28 cellular contexts compared by ENCODE assay signal in the genomic region with DNA sequence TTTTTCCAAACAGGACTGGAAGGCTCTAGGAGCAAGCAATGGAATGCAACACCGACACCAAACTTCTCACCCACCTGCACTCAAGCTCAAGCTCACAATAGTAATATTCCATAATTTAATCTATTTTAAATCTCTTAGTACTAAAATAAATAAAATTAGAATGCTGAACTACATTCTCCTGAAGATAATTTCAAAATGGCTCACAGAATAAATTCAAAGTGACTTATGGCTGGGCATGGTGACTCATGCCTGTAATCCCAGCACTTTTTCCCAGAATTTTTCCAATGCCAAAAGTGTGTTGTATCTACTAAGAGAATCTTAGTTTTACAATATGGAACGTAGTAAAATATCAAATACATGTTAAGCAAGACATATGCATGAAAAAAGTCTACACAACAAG.
"Had no signal": no experiment of that assay in that cellular context is flagged by ENCODE, and none has a peak within 500 bp of the region (broad histone marks: within the 10 kb centered on the region; RNA-seq: fewer than 3 reads in every experiment).

No MANE protein-coding gene starts in this region.

- H3K9me3 Mint-ChIP-seq: activated B cell treated with CpG ODN at 0.5 μM for 24 hours; activated CD4-positive, alpha-beta memory T cell treated with anti-CD3 and anti-CD28 coated beads for 36 hours; activated naive CD8-positive, alpha-beta T cell treated with anti-CD3 and anti-CD28 coated beads, Interleukin-2, amount 10 ng/mL, durations not matched to agents 7 days and 5 days; activated T-cell treated with anti-CD3 and anti-CD28 coated beads, Interleukin-2, amount 50 U/mL, for 72 hours had no signal

- H3K4me1 Mint-ChIP-seq: activated B cell treated with CpG ODN at 0.5 μM for 24 hours had no signal

- H3K9me3 ChIP-seq: adrenal gland, Peyer's patch, SJCRH30 had no signal

- H3K27ac ChIP-seq: Peyer's patch, RWPE1, SJCRH30 had no signal

- ATAC-seq: activated T-cell treated with anti-CD3 and anti-CD28 coated beads, Interleukin-2, amount 50 U/mL, for 72 hours had no signal

- H3K4me3 Mint-ChIP-seq: activated B cell treated with CpG ODN at 0.5 μM for 24 hours; activated CD4-positive, alpha-beta memory T cell treated with anti-CD3 and anti-CD28 coated beads for 36 hours; activated CD4-positive, alpha-beta T cell treated with anti-CD3 and anti-CD28 coated beads, Interleukin-2, amount 10 ng/mL, durations not matched to agents 7 days and 5 days; activated naive CD8-positive, alpha-beta T cell treated with anti-CD3 and anti-CD28 coated beads, Interleukin-2, amount 10 ng/mL, durations not matched to agents 7 days and 5 days; activated T-cell treated with anti-CD3 and anti-CD28 coated beads, Interleukin-2, amount 50 U/mL, for 72 hours; IgD-negative memory B cell had no signal

- H3K36me3 ChIP-seq: adrenal gland, Peyer's patch, SJCRH30 had no signal

- H3K27me3 ChIP-seq: adrenal gland, Peyer's patch, SJCRH30 had no signal

- H3K36me3 Mint-ChIP-seq: IgD-negative memory B cell had no signal

- H3K27me3 Mint-ChIP-seq: activated B cell treated with CpG ODN at 0.5 μM for 24 hours; activated CD4-positive, alpha-beta memory T cell treated with anti-CD3 and anti-CD28 coated beads for 36 hours; activated CD4-positive, alpha-beta T cell treated with anti-CD3 and anti-CD28 coated beads, Interleukin-2, amount 10 ng/mL, durations not matched to agents 7 days and 5 days; activated naive CD8-positive, alpha-beta T cell treated with anti-CD3 and anti-CD28 coated beads, Interleukin-2, amount 10 ng/mL, durations not matched to agents 7 days and 5 days; IgD-negative memory B cell had no signal

- H3K4me3 ChIP-seq: adrenal gland, Peyer's patch, SJCRH30 had no signal

- H3K27ac Mint-ChIP-seq: activated B cell treated with CpG ODN at 0.5 μM for 24 hours; activated CD4-positive, alpha-beta memory T cell treated with anti-CD3 and anti-CD28 coated beads for 36 hours; activated CD4-positive, alpha-beta T cell treated with anti-CD3 and anti-CD28 coated beads, Interleukin-2, amount 10 ng/mL, durations not matched to agents 7 days and 5 days; activated naive CD8-positive, alpha-beta T cell treated with anti-CD3 and anti-CD28 coated beads, Interleukin-2, amount 10 ng/mL, durations not matched to agents 7 days and 5 days; activated T-cell treated with anti-CD3 and anti-CD28 coated beads, Interleukin-2, amount 50 U/mL, for 72 hours; IgD-negative memory B cell had no signal

- DNase-seq: activated B cell treated with CpG ODN at 0.5 μM for 24 hours; activated CD4-positive, alpha-beta memory T cell treated with anti-CD3 and anti-CD28 coated beads for 36 hours; activated CD4-positive, alpha-beta T cell treated with anti-CD3 and anti-CD28 coated beads for 1 hour; activated CD4-positive, alpha-beta T cell treated with anti-CD3 and anti-CD28 coated beads, Interleukin-2, amount 10 ng/mL, durations not matched to agents 7 days and 5 days; activated CD8-positive, alpha-beta memory T cell treated with anti-CD3 and anti-CD28 coated beads for 24 hours; activated naive CD4-positive, alpha-beta T cell treated with anti-CD3 and anti-CD28 coated beads, Interleukin-2, amount 50 U/mL, for 16 hours; activated naive CD8-positive, alpha-beta T cell treated with anti-CD3 and anti-CD28 coated beads, Interleukin-2, amount 10 ng/mL, durations not matched to agents 7 days and 5 days; activated T-cell treated with anti-CD3 and anti-CD28 coated beads, Interleukin-2, amount 50 U/mL, for 72 hours; adrenal gland; anterior cingulate cortex; caudate nucleus; KG1; MV-4-11; NCI-H1105; NCI-H1436; NCI-H1694 treated with DMSO at 0.1 percent for 48 hours; NCI-H2029 treated with DMSO at 0.1 percent for 48 hours; NCI-H345; NCI-H510A; NCI-H526 treated with DMSO at 0.1 percent for 48 hours; NK-92 treated with Interleukin-12 subunit alpha and Interleukin-12 subunit beta, amount 100 ng/mL, for 24 hours; Peyer's patch; Right ventricle myocardium superior; SJCRH30; T-helper 2 cell; T1000 had no signal
